Comparison of ENCODE assay signal across 25 cellular contexts in the genomic region with DNA sequence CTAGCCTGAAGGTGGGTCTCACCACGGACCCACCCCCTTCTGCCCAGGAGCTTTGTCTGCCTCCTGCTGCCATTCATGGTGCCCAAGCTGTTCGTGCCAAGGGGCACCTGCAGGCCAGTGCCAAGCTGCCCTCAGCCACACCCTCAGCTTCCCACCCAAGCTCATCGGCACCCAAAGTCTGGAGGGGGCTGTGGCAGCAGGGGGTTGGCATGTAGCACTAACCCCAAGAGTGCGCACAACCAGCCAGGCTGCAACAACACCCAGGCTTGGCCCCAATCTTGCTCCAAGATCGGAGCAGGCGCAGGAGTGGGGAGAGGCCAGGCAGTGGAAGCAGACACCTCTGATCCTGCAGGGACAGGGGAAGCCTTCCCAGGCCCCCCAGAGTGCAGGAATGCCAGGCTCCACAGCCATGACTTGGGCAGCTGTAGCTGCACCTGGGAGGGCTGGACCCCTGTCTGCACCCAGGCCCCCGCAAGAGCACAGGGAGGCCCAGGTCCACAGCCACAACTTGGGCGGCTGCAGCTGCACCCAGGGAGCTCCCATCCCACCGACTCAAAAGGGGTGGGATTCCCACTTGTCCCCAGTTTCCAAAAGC.
DNase-seq lines count a peak whose midpoint lies in the region; ATAC-seq and TF ChIP-seq lines count a peak whose summit lies in the region.
"Had no signal": no experiment of that assay in that cellular context is flagged by ENCODE, and none has a peak within 500 bp of the region (broad histone marks: within the 10 kb centered on the region; RNA-seq: fewer than 3 reads in every experiment).

No MANE protein-coding gene starts in this region.

- H3K4me2 ChIP-seq in GM23338, result no peak overlapping the region
- H3K4me2 ChIP-seq in neuronal stem cell (ENCODE audit: insufficient read depth, low read length, poor library complexity, severe bottlenecking), result no peak overlapping the region
- H3K4me2 ChIP-seq: BLaER1 treated with 17β-estradiol and CSF1 and Interleukin-3, amounts not matched to agents 10 nM and 100 nM had no signal

- peak overlapping the region; percentile 85 for H3K23ac ChIP-seq in neuronal stem cell (ENCODE audit: low read depth, low read length, poor library complexity)

- H3K9ac ChIP-seq in neuronal stem cell (ENCODE audit: low read depth, low read length, poor library complexity), result no peak overlapping the region
- H3K9ac ChIP-seq: BLaER1 treated with 17β-estradiol and CSF1 and Interleukin-3, amounts not matched to agents 10 nM and 100 nM had no signal

- no peak overlapping the region for H2BK120ac ChIP-seq in neuronal stem cell (ENCODE audit: low read depth, low read length)

- no peaks in the 10 kb centered on the region for H3K27me3 ChIP-seq in GM23338 (ENCODE audit: insufficient read depth)
- H3K27me3 ChIP-seq in neuronal stem cell (ENCODE audit: control insufficient read depth in 3 of 3, insufficient read depth in 3 of 3, low read depth in 1 of 3, low read length in 3 of 3), result no peaks in the 10 kb centered on the region
- H3K27me3 ChIP-seq in upper lobe of right lung, result no peaks in the 10 kb centered on the region
- H3K27me3 ChIP-seq in foreskin keratinocyte, result no peaks in the 10 kb centered on the region
- H3K27me3 ChIP-seq: BE2C; BLaER1 treated with 17β-estradiol and CSF1 and Interleukin-3, amounts not matched to agents 10 nM and 100 nM had no signal

- H3K9me3 ChIP-seq in neuronal stem cell (replicated peaks in 1 of 2; ENCODE audit: control insufficient read depth in 2 of 2, insufficient read depth in 1 of 2, low read depth in 1 of 2, low read length in 2 of 2) (peaks cover 11 to 42% of the 10 kb centered on the region in 2 donors), upper lobe of right lung (no peaks in the 10 kb centered on the region)
- H3K9me3 ChIP-seq: BE2C had no signal

- no peak overlapping the region for H2AFZ ChIP-seq in GM23338
- H2AFZ ChIP-seq in neuronal stem cell (ENCODE audit: low read length), result no peak overlapping the region

- peaks cover 6% of the 10 kb centered on the region for H3K79me1 ChIP-seq in neuronal stem cell (ENCODE audit: low read depth, low read length)

- no peak overlapping the region for H2AK5ac ChIP-seq in neuronal stem cell (ENCODE audit: low read depth, low read length)

- H3K27me3 Mint-ChIP-seq in GM23338 (ENCODE audit: insufficient read depth, low read depth, poor library complexity), result peaks cover 2% of the 10 kb centered on the region
- no peaks in the 10 kb centered on the region for H3K27me3 Mint-ChIP-seq in chondrocyte (ENCODE audit: low read depth)
- H3K27me3 Mint-ChIP-seq: CD4-positive, alpha-beta T cell had no signal

- peaks cover 39% of the 10 kb centered on the region for H3K36me3 Mint-ChIP-seq in GM23338 (ENCODE audit: low read depth)
- H3K36me3 Mint-ChIP-seq in chondrocyte (ENCODE audit: low read depth), result no peaks in the 10 kb centered on the region

- peaks cover 24% of the 10 kb centered on the region; the same call in 2 of the 3 replicates for H3K9me3 Mint-ChIP-seq in GM23338
- peaks cover 3% of the 10 kb centered on the region for H3K9me3 Mint-ChIP-seq in chondrocyte (ENCODE audit: low read depth)
- H3K9me3 Mint-ChIP-seq: CD4-positive, alpha-beta T cell had no signal

- H3K4me3 Mint-ChIP-seq in GM23338, result no peak overlapping the region
- H3K4me3 Mint-ChIP-seq in chondrocyte (ENCODE audit: unreplicated experiment), result no peak overlapping the region
- H3K4me3 Mint-ChIP-seq: CD4-positive, alpha-beta T cell; CD8-positive, alpha-beta T cell had no signal

- no peak overlapping the region for H2BK15ac ChIP-seq in neuronal stem cell (ENCODE audit: low read length)

- H3F3A ChIP-seq in GM23338 (replicated peaks; ENCODE audit: low read depth), result no peaks in the 10 kb centered on the region

- H3K27ac ChIP-seq in GM23338 (ENCODE audit: low read depth) (no peak overlapping the region), neuronal stem cell (replicated peaks; ENCODE audit: low read length) (no peak overlapping the region), upper lobe of right lung (no peak overlapping the region), foreskin keratinocyte (no peak overlapping the region)
- H3K27ac ChIP-seq: BLaER1 treated with 17β-estradiol and CSF1 and Interleukin-3, amounts not matched to agents 10 nM and 100 nM; C4-2B had no signal

- no peak overlapping the region for H3K14ac ChIP-seq in neuronal stem cell (ENCODE audit: low read length)

- DNase-seq in GM23338 (ENCODE audit: low spot score) (no peak), chondrocyte (ENCODE audit: low spot score) (peak; percentile 66), neuronal stem cell (ENCODE audit: low spot score) (no peak), upper lobe of right lung (no peak), D341Med (ENCODE audit: low spot score) (no peak), foreskin keratinocyte (no peak), occipital lobe (lab: John Stamatoyannopoulos, UW) (no peak)
- DNase-seq: 8988T; ACHN; BE2C; Caco-2; Calu3; CD4-positive, alpha-beta T cell; CD8-positive, alpha-beta T cell; DMS 273 treated with DMSO at 0.1 percent for 48 hours; DMS153; DMS53; DMS79; DND-41; EL; GDM1 had no signal

- intact Hi-C loops in upper lobe of right lung (cut with DNase I), result no loop called here

- H3K4ac ChIP-seq in neuronal stem cell (ENCODE audit: low read length), result no peak overlapping the region

- no peak for TF ChIP-seq CTCF in GM23338 (conservative IDR thresholded peaks at IDR 0.05; ENCODE audit: low read depth in 2 of 2)
- TF ChIP-seq CTCF in chondrocyte (IDR thresholded peaks at IDR 0.05), result no peak
- no peak for TF ChIP-seq CTCF in upper lobe of right lung (IDR thresholded peaks at IDR 0.05)
- no peak for TF ChIP-seq CTCF in foreskin keratinocyte (conservative IDR thresholded peaks at IDR 0.05)

- H4K91ac ChIP-seq in neuronal stem cell (ENCODE audit: low read depth, low read length, poor library complexity), result no peak overlapping the region

- H2BK12ac ChIP-seq in neuronal stem cell (ENCODE audit: low read length), result no peak overlapping the region

- no peak overlapping the region for H4K8ac ChIP-seq in neuronal stem cell (ENCODE audit: low read depth, low read length)

- H3K36me3 ChIP-seq in GM23338 (ENCODE audit: insufficient read depth), result no peaks in the 10 kb centered on the region
- peaks cover 11 to 43% of the 10 kb centered on the region in 2 donors for H3K36me3 ChIP-seq in neuronal stem cell (replicated peaks in 1 of 2; ENCODE audit: control insufficient read depth in 2 of 2, insufficient read depth in 2 of 2, low read length in 2 of 2)
- no peaks in the 10 kb centered on the region for H3K36me3 ChIP-seq in upper lobe of right lung

- H3K27ac Mint-ChIP-seq in GM23338 (no peak overlapping the region), chondrocyte (ENCODE audit: unreplicated experiment) (no peak overlapping the region)
- H3K27ac Mint-ChIP-seq: CD4-positive, alpha-beta T cell; CD8-positive, alpha-beta T cell had no signal

- no peaks in the 10 kb centered on the region for H3K4me1 ChIP-seq in GM23338 (ENCODE audit: insufficient read depth)
- no peaks in the 10 kb centered on the region for H3K4me1 ChIP-seq in neuronal stem cell (ENCODE audit: control insufficient read depth in 2 of 2, insufficient read depth in 1 of 2, low read depth in 1 of 2, low read length in 2 of 2)
- no peaks in the 10 kb centered on the region for H3K4me1 ChIP-seq in upper lobe of right lung
- no peaks in the 10 kb centered on the region for H3K4me1 ChIP-seq in foreskin keratinocyte
- H3K4me1 ChIP-seq: BE2C; BLaER1 treated with 17β-estradiol and CSF1 and Interleukin-3, amounts not matched to agents 10 nM and 100 nM; Caco-2 had no signal

- no peak overlapping the region for H3K4me3 ChIP-seq in GM23338
- H3K4me3 ChIP-seq in neuronal stem cell (ENCODE audit: low read length in 2 of 2), result peak overlapping the region in 1 of 2 donors; percentile 58
- no peak overlapping the region for H3K4me3 ChIP-seq in upper lobe of right lung
- H3K4me3 ChIP-seq: GM12878 had no signal

- H2BK5ac ChIP-seq in neuronal stem cell (ENCODE audit: low read length), result no peak overlapping the region

- ATAC-seq in GM23338 (peak; percentile 41; the same call in 2 of the 3 replicates), upper lobe of right lung (peak; percentile 20), foreskin keratinocyte (no peak), GM18498 (IDR thresholded peaks at IDR 0.05; ENCODE audit: unreplicated experiment) (no peak)
- ATAC-seq: CD8-positive, alpha-beta T cell; GM12878 had no signal

- no peaks in the 10 kb centered on the region for H4K20me1 ChIP-seq in GM23338 (replicated peaks; ENCODE audit: insufficient read depth)
- H4K20me1 ChIP-seq: BLaER1 treated with 17β-estradiol and CSF1 and Interleukin-3, amounts not matched to agents 10 nM and 100 nM had no signal

- H3K4me1 Mint-ChIP-seq in GM23338, result no peaks in the 10 kb centered on the region
- no peaks in the 10 kb centered on the region for H3K4me1 Mint-ChIP-seq in chondrocyte (ENCODE audit: low read depth)

- H3K79me2 ChIP-seq in GM23338 (replicated peaks; ENCODE audit: insufficient read depth), result no peaks in the 10 kb centered on the region

- no CpG with 5 or more reads among the region's 9 CpGs for WGBS in neuronal stem cell (ENCODE audit: extremely low coverage in 2 of 2, insufficient read length in 2 of 2, insufficient replicate concordance in 1 of 2), 2 donors

- no peak overlapping the region for H3K18ac ChIP-seq in neuronal stem cell (ENCODE audit: low read length)

- H3K9me2 ChIP-seq in GM23338 (ENCODE audit: insufficient read depth), result no peaks in the 10 kb centered on the region

TF ChIP-seq in GM23338, 12 proteins besides CTCF, POLR2A, EP300 and RAD21:
- no peak for TF ChIP-seq NANOG (IDR thresholded peaks at IDR 0.05; ENCODE audit: borderline replicate concordance)

Comparison
In these comparisons a context has a peak if more than half of its experiments do, and no peak if none do; other contexts are left out.
1. ATAC-seq: peak in GM23338 (single experiment) and upper lobe of right lung (single experiment); none in foreskin keratinocyte (single experiment) and GM18498 (single experiment).